Comparison of ENCODE assay signal across 19 cellular contexts in the genomic region with DNA sequence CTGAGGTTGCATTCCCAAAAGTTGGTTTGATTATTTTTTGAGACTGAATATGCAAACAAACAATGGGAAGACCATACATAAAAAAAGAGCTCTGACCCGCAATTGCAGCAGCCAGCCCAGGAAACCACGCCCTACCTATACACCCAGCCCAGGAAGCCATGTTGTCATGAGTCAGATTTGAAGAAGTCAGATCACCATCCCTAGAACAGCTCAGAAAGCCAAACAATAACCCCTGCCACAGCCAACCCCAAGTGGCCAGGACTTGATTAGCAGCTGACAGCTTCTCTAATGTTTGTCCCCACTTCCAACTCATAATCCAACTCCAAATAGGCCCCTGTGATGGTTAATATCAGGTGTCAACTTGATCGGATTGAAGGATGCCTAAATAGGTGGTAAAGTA.
DNase-seq lines count a peak whose midpoint lies in the region; ATAC-seq lines count a peak whose summit lies in the region.
"Had no signal": no experiment of that assay in that cellular context is flagged by ENCODE, and none has a peak within 500 bp of the region (broad histone marks: within the 10 kb centered on the region; RNA-seq: fewer than 3 reads in every experiment).

No MANE protein-coding gene starts in this region.

- H3K4me1 Mint-ChIP-seq in activated CD4-positive, alpha-beta T cell treated with anti-CD3 and anti-CD28 coated beads, Interleukin-2, amount 10 ng/mL, durations not matched to agents 7 days and 5 days = peaks cover 19% of the 10 kb centered on the region
- peaks cover 19 to 27% (median 23%) of the 10 kb centered on the region in 4 donors for H3K4me1 Mint-ChIP-seq in CD4-positive, alpha-beta memory T cell
- H3K4me1 Mint-ChIP-seq in T-helper 17 cell = peaks cover 6% of the 10 kb centered on the region

- intact Hi-C loops in CD4-positive, alpha-beta memory T cell (cut with micrococcal nuclease) = no loop called here

- peak overlapping the region; percentile 83 for H3K27ac Mint-ChIP-seq in activated CD4-positive, alpha-beta T cell treated with anti-CD3 and anti-CD28 coated beads, Interleukin-2, amount 10 ng/mL, durations not matched to agents 7 days and 5 days
- peak overlapping the region in 5 of 7 donors; percentile 42 to 74 (median 70) for H3K27ac Mint-ChIP-seq in CD4-positive, alpha-beta memory T cell
- H3K27ac Mint-ChIP-seq in T-helper 17 cell = no peak overlapping the region

- no peak overlapping the region for H3K4me3 Mint-ChIP-seq in activated CD4-positive, alpha-beta T cell treated with anti-CD3 and anti-CD28 coated beads, Interleukin-2, amount 10 ng/mL, durations not matched to agents 7 days and 5 days
- H3K4me3 Mint-ChIP-seq in CD4-positive, alpha-beta memory T cell = peak overlapping the region in 7 of 8 donors; percentile 11 to 74 (median 58)
- peak overlapping the region; percentile 57 for H3K4me3 Mint-ChIP-seq in T-helper 17 cell
- H3K4me3 Mint-ChIP-seq: activated T-cell treated with anti-CD3 and anti-CD28 coated beads, Interleukin-2, amount 50 U/mL, for 4 hours had no signal

- POLR2A ChIA-PET in activated CD4-positive, alpha-beta T cell treated with anti-CD3 and anti-CD28 coated beads, Interleukin-2, amount 10 ng/mL, durations not matched to agents 7 days and 5 days (lab: Charles Lee) = no interaction called here
- POLR2A ChIA-PET in CD4-positive, alpha-beta memory T cell (lab: Charles Lee; ENCODE audit: partially characterized antibody) = interaction anchor here (0.7 to 3.3 kb wide), 6 partner anchors 15 to 84 kb away, joined by 3 to 22 read pairs (median 4); no protein-coding TSS in a partner anchor

- ATAC-seq in T-helper 17 cell (peak; percentile 58), HG02678 (IDR thresholded peaks at IDR 0.05; ENCODE audit: unreplicated experiment) (no peak)
- ATAC-seq: heart right ventricle, HepG2 had no signal

- no peaks in the 10 kb centered on the region for H3K27me3 ChIP-seq in CD4-positive, alpha-beta memory T cell (ENCODE audit: insufficient read depth, low read length)
- H3K27me3 ChIP-seq: BE2C had no signal

- H3K9me3 ChIP-seq in CD4-positive, alpha-beta memory T cell (ENCODE audit: control insufficient read depth in 1 of 2, low read length in 2 of 2) = peaks cover 0 to 7% of the 10 kb centered on the region in 2 donors
- no peaks in the 10 kb centered on the region for H3K9me3 ChIP-seq in T-helper 17 cell (ENCODE audit: control insufficient read depth, low read length, poor library complexity, severe bottlenecking)
- H3K9me3 ChIP-seq: BE2C had no signal

- CTCF ChIA-PET in activated CD4-positive, alpha-beta T cell treated with anti-CD3 and anti-CD28 coated beads, Interleukin-2, amount 10 ng/mL, durations not matched to agents 7 days and 5 days (lab: Charles Lee) = interaction anchor here (0.6 to 0.7 kb wide), 2 partner anchors 1015 to 1040 kb away, joined by 3 read pairs; no protein-coding TSS in a partner anchor
- CTCF ChIA-PET in CD4-positive, alpha-beta memory T cell (lab: Charles Lee; ENCODE audit: partially characterized antibody) = interaction anchor here (0.8 to 1.4 kb wide), 4 partner anchors 16 to 231 kb away, joined by 3 to 4 read pairs (median 3); no protein-coding TSS in a partner anchor

- H3K4me3 ChIP-seq in CD4-positive, alpha-beta memory T cell (ENCODE audit: low read length in 2 of 2) = peak overlapping the region in 1 of 2 donors; percentile 13
- H3K4me3 ChIP-seq: heart right ventricle had no signal

- peak; percentile 36 for DNase-seq in activated CD4-positive, alpha-beta T cell treated with anti-CD3 and anti-CD28 coated beads, Interleukin-2, amount 10 ng/mL, durations not matched to agents 7 days and 5 days
- DNase-seq in activated CD4-positive, alpha-beta T cell treated with anti-CD3 and anti-CD28 coated beads for 1 hour = no peak
- peak in 4 of 5 donors; percentile 4 to 15 (median 10) for DNase-seq in CD4-positive, alpha-beta memory T cell
- DNase-seq in T-helper 17 cell (no peak), nucleus accumbens (lab: John Stamatoyannopoulos, UW) (no peak), DMS 273 (lab: John Stamatoyannopoulos, UW; ENCODE audit: unreplicated experiment) (no peak)
- peak; percentile 8 for DNase-seq in central memory CD4-positive, alpha-beta T cell
- DNase-seq: activated T-cell treated with anti-CD3 and anti-CD28 coated beads, Interleukin-2, amount 50 U/mL, for 4 hours; BE2C; Calu3; EL; heart right ventricle; mesenchymal stem cell; NCI-H1105; NCI-H2081; SHP77; SW 1271 had no signal

- peaks cover 22% of the 10 kb centered on the region for H3K9me3 Mint-ChIP-seq in activated CD4-positive, alpha-beta T cell treated with anti-CD3 and anti-CD28 coated beads, Interleukin-2, amount 10 ng/mL, durations not matched to agents 7 days and 5 days
- H3K9me3 Mint-ChIP-seq in CD4-positive, alpha-beta memory T cell = peaks cover 0 to 27% (median 16%) of the 10 kb centered on the region in 8 donors

- peaks cover 2% of the 10 kb centered on the region for H3K27me3 Mint-ChIP-seq in activated CD4-positive, alpha-beta T cell treated with anti-CD3 and anti-CD28 coated beads, Interleukin-2, amount 10 ng/mL, durations not matched to agents 7 days and 5 days
- H3K27me3 Mint-ChIP-seq in CD4-positive, alpha-beta memory T cell = no peaks in the 10 kb centered on the region
- H3K27me3 Mint-ChIP-seq in T-helper 17 cell = no peaks in the 10 kb centered on the region

- no peak overlapping the region for H3K27ac ChIP-seq in CD4-positive, alpha-beta memory T cell (ENCODE audit: low read depth, low read length)
- H3K27ac ChIP-seq: heart right ventricle had no signal

- no peaks in the 10 kb centered on the region for H3K36me3 ChIP-seq in CD4-positive, alpha-beta memory T cell (ENCODE audit: insufficient read depth, low read length)
- H3K36me3 ChIP-seq: BE2C, heart right ventricle had no signal

- H3K4me1 ChIP-seq in CD4-positive, alpha-beta memory T cell (ENCODE audit: insufficient read depth, low read length) = peaks cover 26% of the 10 kb centered on the region
- H3K4me1 ChIP-seq: BE2C, heart right ventricle had no signal

- H3K36me3 Mint-ChIP-seq in activated CD4-positive, alpha-beta T cell treated with anti-CD3 and anti-CD28 coated beads, Interleukin-2, amount 10 ng/mL, durations not matched to agents 7 days and 5 days (ENCODE audit: low read depth) = peaks cover 16% of the 10 kb centered on the region
- peaks cover 0 to 6% of the 10 kb centered on the region in 2 donors for H3K36me3 Mint-ChIP-seq in CD4-positive, alpha-beta memory T cell
- peaks cover 2% of the 10 kb centered on the region for H3K36me3 Mint-ChIP-seq in T-helper 17 cell (ENCODE audit: low read depth)

Comparison
In these comparisons a context has a peak if more than half of its experiments do, and no peak if none do; other contexts are left out.
1. DNase-seq: peak in activated CD4-positive, alpha-beta T cell treated with anti-CD3 and anti-CD28 coated beads, Interleukin-2, amount 10 ng/mL, durations not matched to agents 7 days and 5 days (single experiment), CD4-positive, alpha-beta memory T cell (4 of 5) and central memory CD4-positive, alpha-beta T cell (single experiment); none in activated CD4-positive, alpha-beta T cell treated with anti-CD3 and anti-CD28 coated beads for 1 hour (single experiment), T-helper 17 cell (0 of 3), nucleus accumbens (0 of 56) and DMS 273 (single experiment).